Comparison of ENCODE assay signal across 8 cellular contexts in genomic region chr5:150846651-150847333, GRCh38. TPM values are rescaled to one million over a fixed set of nuclear protein-coding genes. Genes with fewer than 3 reads are reported as not detected.
DNase-seq lines count a peak whose midpoint lies in the region; ATAC-seq and TF ChIP-seq lines count a peak whose summit lies in the region.

No MANE protein-coding gene starts in this region.

- H2BK12ac ChIP-seq in H9 (ENCODE audit: insufficient read length, low read depth, low read length), result no peak overlapping the region

- no peak overlapping the region for H3K14ac ChIP-seq in H9 (ENCODE audit: insufficient read depth, low read length)

- ATAC-seq in Panc1, result peak; percentile 93
- ATAC-seq in activated T-cell treated with anti-CD3 and anti-CD28 coated beads, Interleukin-2, amount 50 U/mL, for 72 hours (replicated peaks in 1 of 2), result peak; percentile 93 to 97

- TF ChIP-seq CTCF in H9 (conservative IDR thresholded peaks at IDR 0.05) (peak; percentile 86), LNCAP (IDR thresholded peaks at IDR 0.05) (peak; percentile 78), Panc1 (IDR thresholded peaks at IDR 0.05) (peak; percentile 85), fibroblast of the aortic adventitia (IDR thresholded peaks at IDR 0.05; ENCODE audit: insufficient read depth, low read length) (peak; percentile 69), osteoblast (IDR thresholded peaks at IDR 0.05; ENCODE audit: extremely low read depth, low read depth, low read length) (peak; percentile 77)

- no TSS peak for BruUV-seq in Panc1 (replicated peaks; lab: Mats Ljungman, UMichigan)

- H3K9me3 ChIP-seq in H9 (ENCODE audit: control insufficient read depth, low read depth, low read length), result no peaks in the 10 kb centered on the region
- H3K9me3 ChIP-seq in Panc1 (ENCODE audit: control insufficient read depth, insufficient read depth, low read depth, low read length), result no peaks in the 10 kb centered on the region
- H3K9me3 ChIP-seq in osteoblast (ENCODE audit: low read depth, low read length), result no peaks in the 10 kb centered on the region

- H3K79me1 ChIP-seq in H9 (ENCODE audit: insufficient read depth, low read depth, low read length, poor library complexity, severe bottlenecking), result no peaks in the 10 kb centered on the region

- CTCF ChIA-PET in Panc1 (lab: Charles Lee), result interaction anchor here (0.6 to 2.4 kb wide), 6 partner anchors 45 to 388 kb away, joined by 3 to 25 read pairs (median 4); partner anchors contain the start of genes RBM22 and SMIM3

- no peak overlapping the region for H3K27ac Mint-ChIP-seq in H9
- H3K27ac Mint-ChIP-seq in activated T-cell treated with anti-CD3 and anti-CD28 coated beads, Interleukin-2, amount 50 U/mL, for 72 hours, result peak overlapping the region; percentile 62

- H3T11ph ChIP-seq in H9 (ENCODE audit: low read length), result no peak overlapping the region

- no peak overlapping the region for H3K23ac ChIP-seq in H9 (ENCODE audit: insufficient read length, low read depth, low read length)

- peaks cover 0 to 3% (median 0%) of the 10 kb centered on the region in 3 experiments; a peak in 2 of 7 replicates for H3K36me3 Mint-ChIP-seq in H9 (ENCODE audit: insufficient read depth in 1 of 3, low read depth in 3 of 3)
- peaks cover 3 to 4% of the 10 kb centered on the region in 2 donors for H3K36me3 Mint-ChIP-seq in activated T-cell treated with anti-CD3 and anti-CD28 coated beads, Interleukin-2, amount 50 U/mL, for 72 hours (ENCODE audit: insufficient read depth in 2 of 2)

- no peak overlapping the region for H4K91ac ChIP-seq in H9 (ENCODE audit: insufficient read length, low read depth, low read length)

- H2AFZ ChIP-seq in H9 (ENCODE audit: low read length) (peak overlapping the region; percentile 66), osteoblast (ENCODE audit: low read length) (no peak overlapping the region)

- in situ Hi-C loops in Panc1 (cut with HindIII; ENCODE audit: low pct_unique_long_range_greater_than_20kb, low sequenced_read_pairs), result no loop called here

- peaks cover 10% of the 10 kb centered on the region for H3K27me3 Mint-ChIP-seq in H9 (ENCODE audit: low read depth)
- H3K27me3 Mint-ChIP-seq in activated T-cell treated with anti-CD3 and anti-CD28 coated beads, Interleukin-2, amount 50 U/mL, for 72 hours (ENCODE audit: low read depth), result no peaks in the 10 kb centered on the region

- H3K9ac ChIP-seq in H9 (ENCODE audit: extremely low read depth, insufficient read length, low read length), result no peak overlapping the region

- POLR2A ChIA-PET in Panc1 (lab: Charles Lee), result no interaction called here

- H3K4me3 Mint-ChIP-seq in H9, result no peak overlapping the region
- H3K4me3 Mint-ChIP-seq in activated T-cell treated with anti-CD3 and anti-CD28 coated beads, Interleukin-2, amount 50 U/mL, for 72 hours, result peak overlapping the region; percentile 79 to 87

- H3K27ac ChIP-seq in H9 (ENCODE audit: insufficient read length, low read depth, low read length) (no peak overlapping the region), Panc1 (ENCODE audit: low read length) (no peak overlapping the region), osteoblast (ENCODE audit: low read depth, low read length) (no peak overlapping the region)

- H3K9me3 Mint-ChIP-seq in H9, result peaks cover 0 to 2% of the 10 kb centered on the region in 2 experiments; a peak in 2 of 5 replicates
- H3K9me3 Mint-ChIP-seq in activated T-cell treated with anti-CD3 and anti-CD28 coated beads, Interleukin-2, amount 50 U/mL, for 72 hours, result no peaks in the 10 kb centered on the region

- no peak overlapping the region for H2BK15ac ChIP-seq in H9 (ENCODE audit: low read depth, low read length)

- H3K56ac ChIP-seq in H9 (ENCODE audit: insufficient read length, low read depth, low read length), result no peak overlapping the region

- no peak overlapping the region for H2BK5ac ChIP-seq in H9 (ENCODE audit: insufficient read length, low read length)

- H2BK120ac ChIP-seq in H9 (ENCODE audit: low read depth, low read length, poor library complexity, severe bottlenecking), result no peak overlapping the region

- H3K18ac ChIP-seq in H9 (ENCODE audit: insufficient read length, low read depth, low read length), result peak overlapping the region; percentile 28

- H3K4me1 Mint-ChIP-seq in H9, result peaks cover 7 to 8% of the 10 kb centered on the region in 2 experiments
- peaks cover 21% of the 10 kb centered on the region for H3K4me1 Mint-ChIP-seq in activated T-cell treated with anti-CD3 and anti-CD28 coated beads, Interleukin-2, amount 50 U/mL, for 72 hours (ENCODE audit: low read depth)

- no peaks in the 10 kb centered on the region for H3K27me3 ChIP-seq in H9 (ENCODE audit: insufficient read depth, low read length)
- H3K27me3 ChIP-seq in Panc1 (ENCODE audit: control insufficient read depth, insufficient read depth, low read length), result no peaks in the 10 kb centered on the region
- H3K27me3 ChIP-seq in osteoblast (ENCODE audit: insufficient read depth, low read length), result peaks cover 7% of the 10 kb centered on the region

- H3K4me1 ChIP-seq in H9 (ENCODE audit: insufficient read depth, low read length), result no peaks in the 10 kb centered on the region
- H3K4me1 ChIP-seq in Panc1 (ENCODE audit: control insufficient read depth, insufficient read depth, low read length), result peaks cover 5% of the 10 kb centered on the region; the same call in 1 of the 2 replicates
- H3K4me1 ChIP-seq in osteoblast (ENCODE audit: insufficient read depth, low read length), result no peaks in the 10 kb centered on the region

- no peaks in the 10 kb centered on the region for H3K23me2 ChIP-seq in H9 (ENCODE audit: insufficient read length, low read depth, low read length, poor library complexity, severe bottlenecking)

- no peaks in the 10 kb centered on the region for H3K36me3 ChIP-seq in Panc1 (ENCODE audit: control insufficient read depth, insufficient read depth, low read length)
- H3K36me3 ChIP-seq in osteoblast (ENCODE audit: insufficient read depth, low read length), result no peaks in the 10 kb centered on the region

- H3K4me2 ChIP-seq in H9 (ENCODE audit: insufficient read depth, insufficient read length, low read length) (no peak overlapping the region), osteoblast (ENCODE audit: insufficient read depth, low read length) (peak overlapping the region; percentile 9)

- no peak overlapping the region for H2AK5ac ChIP-seq in H9 (ENCODE audit: insufficient read length, low read length)

- H4K20me1 ChIP-seq in H9 (ENCODE audit: control insufficient read depth, insufficient read depth, insufficient read length), result no peaks in the 10 kb centered on the region
- H4K20me1 ChIP-seq in osteoblast (ENCODE audit: insufficient read depth, low read length), result no peaks in the 10 kb centered on the region

- intact Hi-C loops in Panc1 (cut with micrococcal nuclease; ENCODE audit: unreplicated experiment), result loop anchor here (2.0 to 5.0 kb wide), 2 partner anchors 46 to 284 kb away; no protein-coding TSS in a partner anchor

- DNase-seq in H9 (peak; percentile 69), Panc1 (ENCODE audit: low read depth, low spot score) (peak; percentile 51), fibroblast of the aortic adventitia (ENCODE audit: low read depth) (peak; percentile 92), osteoblast (ENCODE audit: insufficient read length, low spot score, missing footprints) (peak; percentile 83), ureter (ENCODE audit: low spot score) (peak; percentile 54)
- DNase-seq in activated T-cell treated with anti-CD3 and anti-CD28 coated beads, Interleukin-2, amount 50 U/mL, for 72 hours, result peak; percentile 68 to 70

- no peak overlapping the region for H3K4ac ChIP-seq in H9 (ENCODE audit: low read depth, low read length)

- WGBS in H9 (ENCODE audit: extremely low coverage, insufficient read length, low lambda C conversion rate), result no CpG with 5 or more reads among the region's 22 CpGs

- no peak overlapping the region for H2BK20ac ChIP-seq in H9 (ENCODE audit: low read depth, low read length, poor library complexity, severe bottlenecking)

- peak overlapping the region; percentile 15; the same call in 1 of the 2 replicates for H3K4me3 ChIP-seq in GM08714 (ENCODE audit: low read length)
- H3K4me3 ChIP-seq in Panc1 (ENCODE audit: low read depth in 2 of 2, low read length in 2 of 2), result peak overlapping the region; percentile 5 to 37; a peak in 3 of 4 replicates
- H3K4me3 ChIP-seq in fibroblast of the aortic adventitia (ENCODE audit: low read depth, low read length), result no peak overlapping the region
- H3K4me3 ChIP-seq in osteoblast (ENCODE audit: insufficient read depth, low read length), result no peak overlapping the region

- no peak overlapping the region for H4K5ac ChIP-seq in H9 (ENCODE audit: insufficient read length, low read depth, low read length)

- H4K8ac ChIP-seq in H9 (replicated peaks; ENCODE audit: insufficient read length, low read depth, low read length), result no peak overlapping the region

- H3K79me2 ChIP-seq in H9 (ENCODE audit: insufficient read depth, low read length) (no peaks in the 10 kb centered on the region), osteoblast (ENCODE audit: insufficient read depth, low read length) (no peaks in the 10 kb centered on the region)

RNA-seq across cellular contexts. Expression of gene IRGM, which starts 0.5 kb away (rescaled TPM):
- total RNA-seq in H9 (2021), result 0.13 and 0.37 TPM in 2 replicates
- total RNA-seq in Panc1 (2021; ENCODE audit: unreplicated experiment), result 0.18 TPM
- not detected for polyA plus RNA-seq in Panc1 (2012; ENCODE audit: insufficient read length)
- 1 to 10 TPM; 4.1 to 7.6 TPM for total RNA-seq in activated T-cell treated with anti-CD3 and anti-CD28 coated beads, Interleukin-2, amount 50 U/mL, for 72 hours
- total RNA-seq in fibroblast of the aortic adventitia (ENCODE audit: low replicate concordance), result 0.09 TPM in 1 of 2 replicates, not detected in the other
- not detected in 2 replicates for total RNA-seq in osteoblast
- 1.2 TPM for total RNA-seq in ureter

RNA-seq across cellular contexts. Expression of gene ZNF300, which starts 58.0 kb away (rescaled TPM):
- total RNA-seq in H9 (2021) (7.7 and 8.8 TPM in 2 replicates), Panc1 (2021; ENCODE audit: unreplicated experiment) (0.05 TPM), fibroblast of the aortic adventitia (ENCODE audit: low replicate concordance) (7.5 and 8.1 TPM in 2 replicates), osteoblast (5.9 and 6.5 TPM in 2 replicates), ureter (7.3 TPM)
- not detected for polyA plus RNA-seq in Panc1 (2012; ENCODE audit: insufficient read length)
- under 1 TPM; 0.44 to 0.79 TPM for total RNA-seq in activated T-cell treated with anti-CD3 and anti-CD28 coated beads, Interleukin-2, amount 50 U/mL, for 72 hours

Comparison
In these comparisons a context has a peak if more than half of its experiments do, and no peak if none do; other contexts are left out.
1. H3K4me3 ChIP-seq: peak in GM08714 (single experiment) and Panc1 (2 of 2); none in fibroblast of the aortic adventitia (single experiment) and osteoblast (single experiment).
2. H3K4me3 Mint-ChIP-seq: peak in activated T-cell treated with anti-CD3 and anti-CD28 coated beads, Interleukin-2, amount 50 U/mL, for 72 hours (2 of 2); none in H9 (0 of 2).
3. Peak in every context shown above with its lines, with median percentiles within 50 percentile points of each other: DNase-seq and CTCF ChIP-seq.